Comparison of ENCODE assay signal across 2 cellular contexts in genomic region chr3:128503164-128503651, GRCh38.
TF ChIP-seq lines count a peak whose summit lies in the region.

No MANE protein-coding gene starts in this region.

TF ChIP-seq in IMR-90, 13 proteins besides CTCF, POLR2A, EP300 and RAD21 (continued from another document):
- TF ChIP-seq, protein P1, sequence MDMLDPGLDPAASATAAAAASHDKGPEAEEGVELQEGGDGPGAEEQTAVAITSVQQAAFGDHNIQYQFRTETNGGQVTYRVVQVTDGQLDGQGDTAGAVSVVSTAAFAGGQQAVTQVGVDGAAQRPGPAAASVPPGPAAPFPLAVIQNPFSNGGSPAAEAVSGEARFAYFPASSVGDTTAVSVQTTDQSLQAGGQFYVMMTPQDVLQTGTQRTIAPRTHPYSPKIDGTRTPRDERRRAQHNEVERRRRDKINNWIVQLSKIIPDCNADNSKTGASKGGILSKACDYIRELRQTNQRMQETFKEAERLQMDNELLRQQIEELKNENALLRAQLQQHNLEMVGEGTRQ (IDR thresholded peaks at IDR 0.05; ENCODE audit: low read depth, low read length): no peak
- no peak for TF ChIP-seq BHLHE40 (IDR thresholded peaks at IDR 0.05; ENCODE audit: low read depth, low read length)
- TF ChIP-seq MXI1 (IDR thresholded peaks at IDR 0.05; ENCODE audit: borderline replicate concordance, low read depth, low read length): no peak

TF ChIP-seq in liver, 16 proteins besides CTCF, POLR2A, EP300 and RAD21 (continued from another document):
- TF ChIP-seq ZBTB33 (IDR thresholded peaks at IDR 0.05): no peak
- TF ChIP-seq TAF1 (conservative IDR thresholded peaks at IDR 0.05): no peak
- no peak for TF ChIP-seq RXRA (IDR thresholded peaks at IDR 0.05)
- TF ChIP-seq FOXA2 (IDR thresholded peaks at IDR 0.05): no peak
- TF ChIP-seq YY1 (IDR thresholded peaks at IDR 0.05): no peak
- TF ChIP-seq GABPA (IDR thresholded peaks at IDR 0.05 in 1 of 2, conservative IDR thresholded peaks at IDR 0.05 in 1 of 2): no peak
- no peak for TF ChIP-seq ATF3 (IDR thresholded peaks at IDR 0.05)
- no peak for TF ChIP-seq SP1 (IDR thresholded peaks at IDR 0.05)
- no peak for TF ChIP-seq HNF4A (conservative IDR thresholded peaks at IDR 0.05)
- no peak for TF ChIP-seq REST (IDR thresholded peaks at IDR 0.05)
